In the genomic region with DNA sequence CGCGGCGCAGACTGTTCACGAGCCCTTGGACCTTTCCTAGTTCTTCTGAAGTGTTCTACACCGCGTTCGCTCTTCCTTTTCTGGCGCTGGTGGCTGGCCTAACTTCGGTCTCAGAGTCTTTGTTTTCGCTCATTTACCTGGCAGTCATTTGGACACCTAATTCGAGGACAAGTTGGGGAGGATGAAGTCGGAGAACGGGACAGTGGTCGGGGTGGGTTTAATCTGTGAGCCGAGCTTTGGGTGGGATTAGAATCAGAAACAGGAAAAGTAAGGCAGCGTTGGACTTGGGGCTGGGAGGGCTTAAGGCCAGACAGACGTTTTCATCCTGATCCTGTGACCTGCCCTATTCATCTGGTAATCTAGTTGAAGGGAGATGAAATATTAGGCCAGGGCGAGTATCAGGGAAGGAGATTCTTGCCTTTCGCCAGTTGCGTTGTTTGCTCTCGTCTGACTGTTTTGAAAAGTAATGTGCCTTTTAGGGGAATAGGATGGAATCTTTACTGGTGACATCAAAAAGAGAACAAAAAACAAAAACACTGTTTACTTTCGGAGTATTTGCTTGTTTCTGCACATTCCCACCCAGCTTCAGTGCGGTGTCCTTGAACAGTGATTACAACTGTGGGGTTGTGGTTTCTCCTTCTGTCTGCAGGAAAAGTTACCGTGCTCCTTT, we compare ENCODE assay signal across 8 cellular contexts. TPM values are rescaled to one million over a fixed set of nuclear protein-coding genes. Genes with fewer than 3 reads are reported as not detected.
DNase-seq lines count a peak whose midpoint lies in the region; ATAC-seq and TF ChIP-seq lines count a peak whose summit lies in the region.

No MANE protein-coding gene starts in this region.

- peaks cover 7% of the 10 kb centered on the region for H3K36me3 Mint-ChIP-seq in activated CD8-positive, alpha-beta T cell treated with anti-CD3 and anti-CD28 coated beads, Interleukin-2, amount 10 ng/mL, durations not matched to agents 7 days and 5 days (ENCODE audit: low read depth)

- TF ChIP-seq CTCF in DOHH2 (IDR thresholded peaks at IDR 0.05; ENCODE audit: low read depth, low read length, poor library complexity, severe bottlenecking) (no peak), heart left ventricle (IDR thresholded peaks at IDR 0.05) (peak in 1 of 12 donors; percentile 1)

- no peaks in the 10 kb centered on the region for H3K27me3 Mint-ChIP-seq in activated CD8-positive, alpha-beta T cell treated with anti-CD3 and anti-CD28 coated beads, Interleukin-2, amount 10 ng/mL, durations not matched to agents 7 days and 5 days (ENCODE audit: low read depth)

- peaks cover 62% of the 10 kb centered on the region for H3K79me2 ChIP-seq in DOHH2 (ENCODE audit: control insufficient read depth, low read length)

- H3K4me1 Mint-ChIP-seq in activated CD8-positive, alpha-beta T cell treated with anti-CD3 and anti-CD28 coated beads, Interleukin-2, amount 10 ng/mL, durations not matched to agents 7 days and 5 days (ENCODE audit: low read depth) = peaks cover 37% of the 10 kb centered on the region

- intact Hi-C loops in heart left ventricle (cut with DNase I) = loop anchor here in 2 of 10 donors (10.0 kb wide), 2 partner anchors 291 to 791 kb away; no protein-coding TSS in a partner anchor

- H3K4me2 ChIP-seq in DOHH2 (ENCODE audit: low read length) = peak overlapping the region; percentile 82

- no peak for DNase-seq in activated CD8-positive, alpha-beta T cell treated with anti-CD3 and anti-CD28 coated beads, Interleukin-2, amount 10 ng/mL, durations not matched to agents 7 days and 5 days
- DNase-seq in heart left ventricle (peak in 3 of 5 donors; percentile 11 to 26 (median 24)), SHP77 treated with DMSO at 0.1 percent for 48 hours (lab: John Stamatoyannopoulos, UW) (no peak)

- no peak for ATAC-seq in activated CD8-positive, alpha-beta T cell treated with anti-CD3 and anti-CD28 coated beads, Interleukin-2, amount 10 ng/mL, durations not matched to agents 7 days and 5 days
- ATAC-seq in heart left ventricle (no peak), HG03378 (IDR thresholded peaks at IDR 0.05; ENCODE audit: unreplicated experiment) (no peak), HG03045 (IDR thresholded peaks at IDR 0.05; ENCODE audit: unreplicated experiment) (no peak)

- TF ChIP-seq POLR2A in heart left ventricle (IDR thresholded peaks at IDR 0.05) = no peak

- H3K9me3 ChIP-seq in DOHH2 (ENCODE audit: control insufficient read depth, insufficient read depth, low read length) = no peaks in the 10 kb centered on the region
- no peaks in the 10 kb centered on the region for H3K9me3 ChIP-seq in HUES48 (ENCODE audit: control insufficient read depth, insufficient read depth, low read length)
- H3K9me3 ChIP-seq in heart left ventricle = no peaks in the 10 kb centered on the region

- H3K27ac ChIP-seq in DOHH2 (ENCODE audit: low read depth, low read length) (peak overlapping the region; percentile 85), HUES48 (ENCODE audit: low read depth, low read length) (peak overlapping the region; percentile 99), heart left ventricle (peak overlapping the region; percentile 89 to 99 (median 96)), rectal smooth muscle tissue (ENCODE audit: low read depth, low read length) (peak overlapping the region; percentile 94)

- WGBS in heart left ventricle, 4 donors = 0 to 2% (median 1%) methylated on average over 24 of the region's 24 CpGs

- H3K36me3 ChIP-seq in DOHH2 (ENCODE audit: control insufficient read depth, low read length) = peaks cover 15% of the 10 kb centered on the region
- no peaks in the 10 kb centered on the region for H3K36me3 ChIP-seq in HUES48 (ENCODE audit: control insufficient read depth, insufficient read depth, low read length)
- no peaks in the 10 kb centered on the region for H3K36me3 ChIP-seq in heart left ventricle
- no peaks in the 10 kb centered on the region for H3K36me3 ChIP-seq in rectal smooth muscle tissue (ENCODE audit: control insufficient read depth, insufficient read depth, low read length)

- 0 out of 2 replicates have a peak, but pooled peaks cover 3% of the 10 kb centered on the region for H3F3A ChIP-seq in DOHH2 (ENCODE audit: control insufficient read depth, insufficient read depth)

- CTCF ChIA-PET in activated CD8-positive, alpha-beta T cell treated with anti-CD3 and anti-CD28 coated beads, Interleukin-2, amount 10 ng/mL, durations not matched to agents 7 days and 5 days (lab: Charles Lee) = no interaction called here

- POLR2A ChIA-PET in activated CD8-positive, alpha-beta T cell treated with anti-CD3 and anti-CD28 coated beads, Interleukin-2, amount 10 ng/mL, durations not matched to agents 7 days and 5 days (lab: Charles Lee) = no interaction called here

- H4K20me1 ChIP-seq in DOHH2 (ENCODE audit: control insufficient read depth, insufficient read depth, low read depth, low read length) = peaks cover 27% of the 10 kb centered on the region

- H3K9ac ChIP-seq in HUES48 (ENCODE audit: low read depth, low read length) = peak overlapping the region; percentile 81
- peak overlapping the region; percentile 74 for H3K9ac ChIP-seq in rectal smooth muscle tissue (ENCODE audit: low read length)

- no peaks in the 10 kb centered on the region for H3K9me2 ChIP-seq in DOHH2 (replicated peaks; ENCODE audit: control insufficient read depth, low read length)

- H3K9me3 Mint-ChIP-seq in activated CD8-positive, alpha-beta T cell treated with anti-CD3 and anti-CD28 coated beads, Interleukin-2, amount 10 ng/mL, durations not matched to agents 7 days and 5 days (ENCODE audit: insufficient read depth) = no peaks in the 10 kb centered on the region

- peak overlapping the region; percentile 99 for H3K4me3 ChIP-seq in DOHH2 (ENCODE audit: low read length)
- peak overlapping the region; percentile 86 for H3K4me3 ChIP-seq in HUES48 (ENCODE audit: low read depth, low read length)
- peak overlapping the region; percentile 82 to 97 (median 88) for H3K4me3 ChIP-seq in heart left ventricle
- peak overlapping the region; percentile 81 for H3K4me3 ChIP-seq in rectal smooth muscle tissue (ENCODE audit: low read length)

- H3K4me1 ChIP-seq in DOHH2 (ENCODE audit: control insufficient read depth, low read length) = peaks cover 45% of the 10 kb centered on the region
- H3K4me1 ChIP-seq in HUES48 (ENCODE audit: control insufficient read depth, insufficient read depth, low read length) = peaks cover 43% of the 10 kb centered on the region
- H3K4me1 ChIP-seq in heart left ventricle = peaks cover 0 to 47% (median 20%) of the 10 kb centered on the region in 12 donors
- H3K4me1 ChIP-seq in rectal smooth muscle tissue (ENCODE audit: control insufficient read depth, insufficient read depth, low read length) = peaks cover 3% of the 10 kb centered on the region

- H3K27me3 ChIP-seq in DOHH2 (ENCODE audit: control insufficient read depth, low read length) = no peaks in the 10 kb centered on the region
- H3K27me3 ChIP-seq in HUES48 (ENCODE audit: control insufficient read depth, insufficient read depth, low read length) = no peaks in the 10 kb centered on the region
- H3K27me3 ChIP-seq in heart left ventricle = no peaks in the 10 kb centered on the region
- H3K27me3 ChIP-seq in rectal smooth muscle tissue (ENCODE audit: control insufficient read depth, insufficient read depth, low read length) = no peaks in the 10 kb centered on the region

- peak overlapping the region; percentile 88 for H3K27ac Mint-ChIP-seq in activated CD8-positive, alpha-beta T cell treated with anti-CD3 and anti-CD28 coated beads, Interleukin-2, amount 10 ng/mL, durations not matched to agents 7 days and 5 days

- H3K4me3 Mint-ChIP-seq in activated CD8-positive, alpha-beta T cell treated with anti-CD3 and anti-CD28 coated beads, Interleukin-2, amount 10 ng/mL, durations not matched to agents 7 days and 5 days = peak overlapping the region; percentile 92

RNA-seq across cellular contexts. Expression of gene DIPK2A, which starts 1.9 kb away (rescaled TPM):
- 10 to 100 TPM; 23.4 to 23.8 TPM for total RNA-seq in activated CD8-positive, alpha-beta T cell treated with anti-CD3 and anti-CD28 coated beads, Interleukin-2, amount 10 ng/mL, durations not matched to agents 7 days and 5 days
- total RNA-seq in heart left ventricle = 10 to 100 TPM in 5 of 9 donors, 1 to 10 TPM in 4; 5.2 to 13.9 (median 10.5) TPM
- polyA plus RNA-seq in heart left ventricle = 1 to 10 TPM; 3.3 to 4.7 TPM

Comparison
In these comparisons a context has a peak if more than half of its experiments do, and no peak if none do; other contexts are left out.
1. DNase-seq: peak in heart left ventricle (3 of 5); none in activated CD8-positive, alpha-beta T cell treated with anti-CD3 and anti-CD28 coated beads, Interleukin-2, amount 10 ng/mL, durations not matched to agents 7 days and 5 days (single experiment) and SHP77 treated with DMSO at 0.1 percent for 48 hours (single experiment).
2. Peak in every context shown above with its lines, with median percentiles within 50 percentile points of each other: H3K27ac ChIP-seq and H3K4me3 ChIP-seq.